7 cellular contexts compared by ENCODE assay signal in genomic region chr7:73701357-73701995, GRCh38. TPM values are rescaled to one million over a fixed set of nuclear protein-coding genes. Genes with fewer than 3 reads are reported as not detected.
DNase-seq lines count a peak whose midpoint lies in the region; ATAC-seq and TF ChIP-seq lines count a peak whose summit lies in the region.

No MANE protein-coding gene starts in this region.

- H3K9me3 ChIP-seq in WERI-Rb-1 (ENCODE audit: severe bottlenecking), result no peaks in the 10 kb centered on the region
- H3K9me3 ChIP-seq in smooth muscle cell (replicated peaks; ENCODE audit: low read depth), result no peaks in the 10 kb centered on the region

- H3K4me3 ChIP-seq in WERI-Rb-1 (ENCODE audit: low read depth, low read length) (no peak overlapping the region), smooth muscle cell (no peak overlapping the region)

- H4K20me1 ChIP-seq in smooth muscle cell (ENCODE audit: low read depth), result peaks cover 31% of the 10 kb centered on the region

- no peak overlapping the region for H3K4me2 ChIP-seq in smooth muscle cell

- no peaks in the 10 kb centered on the region for H3F3A ChIP-seq in smooth muscle cell (ENCODE audit: low read depth)

- no peaks in the 10 kb centered on the region for H3K79me2 ChIP-seq in smooth muscle cell (ENCODE audit: low read depth)

- no peak overlapping the region for H2AFZ ChIP-seq in smooth muscle cell (ENCODE audit: low read depth)

- peaks cover 69% of the 10 kb centered on the region for H3K36me3 ChIP-seq in WERI-Rb-1
- H3K36me3 ChIP-seq in smooth muscle cell (ENCODE audit: low read depth), result no peaks in the 10 kb centered on the region

- no peaks in the 10 kb centered on the region for H3K4me1 ChIP-seq in smooth muscle cell (ENCODE audit: low read depth)

- peak; percentile 81 for TF ChIP-seq CTCF in WERI-Rb-1 (IDR thresholded peaks at IDR 0.05; ENCODE audit: low read depth, low read length)
- TF ChIP-seq CTCF in smooth muscle cell (IDR thresholded peaks at IDR 0.05; ENCODE audit: borderline replicate concordance, insufficient read depth, poor library complexity, severe bottlenecking), result peak; percentile 47

- DNase-seq in DMS53 (lab: John Stamatoyannopoulos, UW), result peak; percentile 75
- DNase-seq in WERI-Rb-1, result peak; percentile 85
- peak; percentile 55 for DNase-seq in Right ventricle myocardium superior
- DNase-seq in smooth muscle cell (lab: John Stamatoyannopoulos, UW; ENCODE audit: unreplicated experiment), result no peak

- 69% methylated on average over 13 of the region's 13 CpGs for WGBS in smooth muscle cell (ENCODE audit: low lambda C conversion rate)

- H3K27me3 ChIP-seq in WERI-Rb-1 (ENCODE audit: insufficient read depth, low read depth, severe bottlenecking), result no peaks in the 10 kb centered on the region
- H3K27me3 ChIP-seq in smooth muscle cell (ENCODE audit: low read depth), result no peaks in the 10 kb centered on the region

- no peak overlapping the region for H3K9ac ChIP-seq in smooth muscle cell (ENCODE audit: low read depth)

- ATAC-seq in HG02885 (IDR thresholded peaks at IDR 0.05; ENCODE audit: poor library complexity, unreplicated experiment) (peak; percentile 44), Right ventricle myocardium superior (ENCODE audit: poor library complexity) (peak; percentile 30), HG02938 (IDR thresholded peaks at IDR 0.05; ENCODE audit: unreplicated experiment) (no peak), GM21528 (IDR thresholded peaks at IDR 0.05; ENCODE audit: low FRiP score, unreplicated experiment) (no peak)

- no peak overlapping the region for H3K27ac ChIP-seq in WERI-Rb-1
- H3K27ac ChIP-seq in smooth muscle cell (ENCODE audit: low read depth), result no peak overlapping the region

- intact Hi-C loops in Right ventricle myocardium superior (cut with DNase I), result no loop called here

RNA-seq across cellular contexts. Expression of gene STX1A, which starts 18.0 kb away (rescaled TPM):
- 1.7 TPM for total RNA-seq in Right ventricle myocardium superior
- 14.3 and 18.3 TPM in 2 replicates for total RNA-seq in smooth muscle cell
- 7.5 and 18.0 TPM in 2 replicates for polyA plus RNA-seq in smooth muscle cell

RNA-seq across cellular contexts. Expression of gene BUD23, which starts 18.1 kb away (rescaled TPM):
- total RNA-seq in Right ventricle myocardium superior, result 74.8 TPM
- 35.6 and 43.0 TPM in 2 replicates for total RNA-seq in smooth muscle cell
- polyA plus RNA-seq in smooth muscle cell, result 114 and 116 TPM in 2 replicates

RNA-seq across cellular contexts. Expression of gene DNAJC30, which starts 18.2 kb away (rescaled TPM):
- total RNA-seq in Right ventricle myocardium superior (11.8 TPM), smooth muscle cell (1.2 and 1.4 TPM in 2 replicates)
- 4.6 and 6.2 TPM in 2 replicates for polyA plus RNA-seq in smooth muscle cell

RNA-seq across cellular contexts. Expression of gene VPS37D, which starts 33.8 kb away (rescaled TPM):
- 2.7 TPM for total RNA-seq in Right ventricle myocardium superior
- total RNA-seq in smooth muscle cell, result 2.8 and 7.1 TPM in 2 replicates
- 7.1 and 8.7 TPM in 2 replicates for polyA plus RNA-seq in smooth muscle cell

RNA-seq across cellular contexts. Expression of gene ABHD11, which starts 37.1 kb away (rescaled TPM):
- total RNA-seq in Right ventricle myocardium superior (18.6 TPM), smooth muscle cell (3.4 and 16.5 TPM in 2 replicates)
- 14.1 and 19.9 TPM in 2 replicates for polyA plus RNA-seq in smooth muscle cell

Comparison
In these comparisons a context has a peak if more than half of its experiments do, and no peak if none do; other contexts are left out.
1. ATAC-seq: peak in HG02885 (single experiment) and Right ventricle myocardium superior (single experiment); none in HG02938 (single experiment) and GM21528 (single experiment).